17 cellular contexts compared by ENCODE assay signal in the genomic region with DNA sequence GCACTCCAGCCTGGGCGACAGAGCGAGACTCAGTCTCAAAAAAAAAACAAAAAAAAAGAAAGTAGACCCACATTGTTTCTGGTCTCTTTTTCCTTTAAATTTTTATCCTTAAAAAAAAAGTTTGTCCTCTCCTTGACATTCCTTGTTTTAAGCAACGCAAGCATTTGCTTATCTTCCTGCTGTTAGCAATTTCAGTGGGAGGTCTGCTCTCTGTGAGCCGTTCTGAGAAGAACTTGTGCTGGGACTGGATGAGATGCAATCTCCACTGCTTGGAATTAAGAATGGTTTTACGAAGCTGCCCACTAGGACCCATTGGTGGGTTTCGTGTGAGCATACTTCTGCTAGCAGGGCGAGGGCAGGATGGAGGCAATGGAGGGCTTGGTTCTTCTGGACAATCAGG.
"Had no signal": no experiment of that assay in that cellular context is flagged by ENCODE, and none has a peak within 500 bp of the region (broad histone marks: within the 10 kb centered on the region; RNA-seq: fewer than 3 reads in every experiment).

No MANE protein-coding gene starts in this region.

- H3K36me3 Mint-ChIP-seq: activated CD4-positive, alpha-beta memory T cell treated with anti-CD3 and anti-CD28 coated beads for 36 hours; activated CD8-positive, alpha-beta memory T cell treated with anti-CD3 and anti-CD28 coated beads, Interleukin-2, amount 10 ng/mL, durations not matched to agents 7 days and 5 days; stimulated activated memory B cell treated with anti-CD40 and anti-IgM and Interleukin-4, amounts not matched to agents 10 μg/mL and 1 μg/mL and 100 μg/mL, for 72 hours had no signal

- H3K27ac ChIP-seq: foreskin keratinocyte, tibial nerve, WERI-Rb-1 had no signal

- DNase-seq: activated CD4-positive, alpha-beta memory T cell treated with anti-CD3 and anti-CD28 coated beads for 36 hours; activated CD8-positive, alpha-beta memory T cell treated with anti-CD3 and anti-CD28 coated beads, Interleukin-2, amount 10 ng/mL, durations not matched to agents 7 days and 5 days; activated naive CD4-positive, alpha-beta T cell treated with anti-CD3 and anti-CD28 coated beads for 36 hours; activated naive CD8-positive, alpha-beta T cell treated with anti-CD3 and anti-CD28 coated beads, Interleukin-2, amount 50 U/mL, for 24 hours; activated T-cell treated with anti-CD3 and anti-CD28 coated beads, Interleukin-2, amount 50 U/mL, for 1 hour; erythroblast; foreskin keratinocyte; glutamatergic neuron; kidney glomerular epithelial cell; stimulated activated CD4-positive, alpha-beta T cell treated with anti-CD3 and anti-CD28 coated beads, Interleukin-2, amount 100 ng/mL, for 48 hours; T-helper 17 cell; WERI-Rb-1 had no signal

- H3K27ac Mint-ChIP-seq: activated CD4-positive, alpha-beta memory T cell treated with anti-CD3 and anti-CD28 coated beads for 36 hours; activated CD8-positive, alpha-beta memory T cell treated with anti-CD3 and anti-CD28 coated beads, Interleukin-2, amount 10 ng/mL, durations not matched to agents 7 days and 5 days; activated naive CD4-positive, alpha-beta T cell treated with anti-CD3 and anti-CD28 coated beads for 36 hours; activated naive CD8-positive, alpha-beta T cell treated with anti-CD3 and anti-CD28 coated beads, Interleukin-2, amount 50 U/mL, for 24 hours; activated T-helper 2 cell treated with anti-CD3 and anti-CD28 coated beads, Interferon-gamma antibody, Interleukin-2, Interleukin-4, amounts not matched to agents 10 μg/mL and 5 μg/mL and 100 μg/mL, durations not matched to agents 14 hours and 24 hours and 36 hours; stimulated activated memory B cell treated with anti-CD40 and anti-IgM and Interleukin-4, amounts not matched to agents 10 μg/mL and 1 μg/mL and 100 μg/mL, for 72 hours; T-helper 17 cell had no signal

- H3K9me3 ChIP-seq: ovary, tibial nerve had no signal

- H3K36me3 ChIP-seq: ovary, tibial nerve, WERI-Rb-1 had no signal

- H3K27me3 ChIP-seq: foreskin keratinocyte, ovary had no signal

- H3K9me3 Mint-ChIP-seq: activated CD4-positive, alpha-beta memory T cell treated with anti-CD3 and anti-CD28 coated beads for 36 hours; activated naive CD4-positive, alpha-beta T cell treated with anti-CD3 and anti-CD28 coated beads for 36 hours; activated naive CD8-positive, alpha-beta T cell treated with anti-CD3 and anti-CD28 coated beads, Interleukin-2, amount 50 U/mL, for 24 hours; activated T-helper 2 cell treated with anti-CD3 and anti-CD28 coated beads, Interferon-gamma antibody, Interleukin-2, Interleukin-4, amounts not matched to agents 10 μg/mL and 5 μg/mL and 100 μg/mL, durations not matched to agents 14 hours and 24 hours and 36 hours; neural crest cell; stimulated activated memory B cell treated with anti-CD40 and anti-IgM and Interleukin-4, amounts not matched to agents 10 μg/mL and 1 μg/mL and 100 μg/mL, for 72 hours had no signal

- H3K4me3 Mint-ChIP-seq: activated CD4-positive, alpha-beta memory T cell treated with anti-CD3 and anti-CD28 coated beads for 36 hours; activated CD8-positive, alpha-beta memory T cell treated with anti-CD3 and anti-CD28 coated beads, Interleukin-2, amount 10 ng/mL, durations not matched to agents 7 days and 5 days; activated naive CD4-positive, alpha-beta T cell treated with anti-CD3 and anti-CD28 coated beads for 36 hours; activated naive CD8-positive, alpha-beta T cell treated with anti-CD3 and anti-CD28 coated beads, Interleukin-2, amount 50 U/mL, for 24 hours; neural crest cell; stimulated activated memory B cell treated with anti-CD40 and anti-IgM and Interleukin-4, amounts not matched to agents 10 μg/mL and 1 μg/mL and 100 μg/mL, for 72 hours; T-helper 17 cell had no signal

- ATAC-seq: activated CD8-positive, alpha-beta memory T cell treated with anti-CD3 and anti-CD28 coated beads, Interleukin-2, amount 10 ng/mL, durations not matched to agents 7 days and 5 days; activated naive CD8-positive, alpha-beta T cell treated with anti-CD3 and anti-CD28 coated beads, Interleukin-2, amount 50 U/mL, for 24 hours; foreskin keratinocyte; stimulated activated memory B cell treated with anti-CD40 and anti-IgM and Interleukin-4, amounts not matched to agents 10 μg/mL and 1 μg/mL and 100 μg/mL, for 72 hours; T-helper 17 cell had no signal

- H3K4me3 ChIP-seq: ovary, tibial nerve had no signal
